Comparison of ENCODE assay signal across 8 cellular contexts in the genomic region with DNA sequence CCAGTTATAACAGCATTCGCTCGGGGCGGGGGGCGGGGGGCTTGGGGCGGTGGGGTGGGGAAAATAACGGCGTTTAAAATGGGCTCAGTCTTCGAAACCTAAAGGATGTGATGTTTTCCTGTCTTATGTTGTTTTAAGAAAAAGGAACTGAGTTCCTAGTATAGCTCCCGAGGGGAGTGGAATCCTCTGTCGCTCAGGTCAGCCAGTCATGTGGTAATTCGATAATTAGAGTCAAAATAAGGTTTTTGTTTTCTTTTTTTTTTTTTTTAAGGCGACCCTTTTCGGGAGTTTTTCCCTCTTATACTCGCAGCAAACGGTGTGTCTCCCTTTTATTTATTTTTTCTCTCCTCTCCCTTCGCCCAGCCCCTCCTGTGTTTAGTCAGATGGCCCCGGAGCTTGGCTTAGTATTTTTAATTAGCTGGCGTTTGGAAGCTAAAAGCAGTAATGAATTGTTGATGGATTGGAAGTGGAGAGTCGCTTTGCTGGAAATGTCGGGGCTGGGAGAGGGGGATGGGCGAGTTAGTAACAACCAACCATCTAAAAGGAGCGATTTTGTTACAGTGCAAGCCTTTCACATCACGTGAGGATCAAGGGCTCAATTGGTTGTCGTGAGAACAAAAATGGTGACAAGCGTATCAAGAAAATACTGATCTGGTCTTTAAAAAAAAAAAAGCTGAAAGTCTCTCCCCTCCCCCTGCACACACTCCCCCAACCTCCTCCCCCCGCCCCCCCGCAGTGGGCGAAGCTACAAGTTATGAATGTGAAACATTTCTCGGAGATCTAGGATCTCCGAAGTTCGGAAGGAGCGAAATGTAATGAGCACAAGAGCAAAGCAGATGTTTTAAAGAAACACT. TPM values are rescaled to one million over a fixed set of nuclear protein-coding genes. Genes with fewer than 3 reads are reported as not detected.
DNase-seq lines count a peak whose midpoint lies in the region; ATAC-seq, FAIRE-seq and TF ChIP-seq lines count a peak whose summit lies in the region.

No MANE protein-coding gene starts in this region.

- peaks cover 31% of the 10 kb centered on the region for H3K79me2 ChIP-seq in astrocyte (ENCODE audit: insufficient read depth, low read length)
- peaks cover 9% of the 10 kb centered on the region for H3K79me2 ChIP-seq in parathyroid adenoma

- H3K27me3 Mint-ChIP-seq in astrocyte (ENCODE audit: low read depth, unreplicated experiment), result no peaks in the 10 kb centered on the region

- TF ChIP-seq CTCF in astrocyte (IDR thresholded peaks at IDR 0.05; ENCODE audit: insufficient read depth, low read depth, low read length) (no peak), parathyroid adenoma (IDR thresholded peaks at IDR 0.05) (no peak)

- peak; percentile 13 for FAIRE-seq in astrocyte (lab: Jason Lieb, UNC)

- no peak overlapping the region for H3K4me3 Mint-ChIP-seq in astrocyte (ENCODE audit: unreplicated experiment)

- H4K20me1 ChIP-seq in astrocyte (ENCODE audit: insufficient read depth, low read length), result no peaks in the 10 kb centered on the region

- H3K4me3 ChIP-seq in astrocyte (ENCODE audit: insufficient read depth, low read depth, low read length) (peak overlapping the region; percentile 76), right cardiac atrium (ENCODE audit: low read length) (peak overlapping the region; percentile 85), parathyroid adenoma (ENCODE audit: low read depth, low read length) (peak overlapping the region; percentile 84)

- peak; percentile 78 for DNase-seq in EL
- peak; percentile 91 to 95 for DNase-seq in NCI-H524 (lab: John Stamatoyannopoulos, UW)
- peak; percentile 91 for DNase-seq in astrocyte (ENCODE audit: low read depth)
- peak; percentile 82 to 90 (median 87) for DNase-seq in right cardiac atrium
- DNase-seq in activated effector memory CD4-positive, alpha-beta T cell treated with Interleukin-2 at 50 U/mL for 16 hours, result no peak

- no peaks in the 10 kb centered on the region for H3K27me3 ChIP-seq in astrocyte (ENCODE audit: insufficient read depth, low read length)
- H3K27me3 ChIP-seq in right cardiac atrium (ENCODE audit: control insufficient read depth, insufficient read depth), result no peaks in the 10 kb centered on the region
- H3K27me3 ChIP-seq in parathyroid adenoma (ENCODE audit: control insufficient read depth, insufficient read depth, low read length), result no peaks in the 10 kb centered on the region

- no peaks in the 10 kb centered on the region for H3K36me3 Mint-ChIP-seq in astrocyte (ENCODE audit: low read depth, unreplicated experiment)

- peaks cover 13% of the 10 kb centered on the region for H3K4me1 Mint-ChIP-seq in astrocyte (ENCODE audit: low read depth, unreplicated experiment)

- H3K9ac ChIP-seq in astrocyte (ENCODE audit: low read length) (peak overlapping the region; percentile 92), parathyroid adenoma (peak overlapping the region; percentile 81)

- H3K27ac Mint-ChIP-seq in astrocyte (ENCODE audit: unreplicated experiment), result peak overlapping the region; percentile 90

- WGBS in right cardiac atrium, result under 1% methylated on average over 32 of the region's 32 CpGs

- peak overlapping the region; percentile 95 for H3K4me2 ChIP-seq in astrocyte (ENCODE audit: low read length)
- peak overlapping the region; percentile 96 for H3K4me2 ChIP-seq in parathyroid adenoma (ENCODE audit: low read length)

- H3K27ac ChIP-seq in astrocyte (ENCODE audit: low read depth, low read length) (peak overlapping the region; percentile 96), right cardiac atrium (ENCODE audit: low read length) (peak overlapping the region; percentile 98), parathyroid adenoma (peak overlapping the region; percentile 98)

- H3K4me1 ChIP-seq in astrocyte (ENCODE audit: insufficient read depth, low read length) (peaks cover 29% of the 10 kb centered on the region), right cardiac atrium (ENCODE audit: control insufficient read depth, insufficient read depth, low read length) (no peaks in the 10 kb centered on the region), parathyroid adenoma (peaks cover 9% of the 10 kb centered on the region)

- ATAC-seq in HG03025 (IDR thresholded peaks at IDR 0.05; ENCODE audit: low FRiP score, unreplicated experiment) (peak; percentile 24), right cardiac atrium (peak; percentile 69 to 72), GM18873 (IDR thresholded peaks at IDR 0.05; ENCODE audit: low FRiP score, unreplicated experiment) (no peak)

- no peaks in the 10 kb centered on the region for H3K36me3 ChIP-seq in astrocyte (ENCODE audit: insufficient read depth, low read length)
- H3K36me3 ChIP-seq in parathyroid adenoma (ENCODE audit: control insufficient read depth, insufficient read depth, low read length), result no peaks in the 10 kb centered on the region

- H3K9me3 ChIP-seq in astrocyte (ENCODE audit: insufficient read depth, low read depth, low read length), result no peaks in the 10 kb centered on the region
- no peaks in the 10 kb centered on the region for H3K9me3 ChIP-seq in right cardiac atrium (ENCODE audit: control insufficient read depth, low read length)
- H3K9me3 ChIP-seq in parathyroid adenoma (ENCODE audit: control insufficient read depth, low read length), result no peaks in the 10 kb centered on the region

- no peaks in the 10 kb centered on the region for H3K9me3 Mint-ChIP-seq in astrocyte (ENCODE audit: unreplicated experiment)

- H2AFZ ChIP-seq in astrocyte (ENCODE audit: low read depth, low read length), result peak overlapping the region; percentile 53
- H2AFZ ChIP-seq in parathyroid adenoma, result peak overlapping the region; percentile 75

- intact Hi-C loops in right cardiac atrium (cut with DNase I), result loop anchor here (5.0 to 10.0 kb wide), 4 partner anchors 92 to 160 kb away; no protein-coding TSS in a partner anchor

RNA-seq across cellular contexts. Expression of gene ZNF608, which starts 0.7 kb away (rescaled TPM):
- total RNA-seq in astrocyte (57.3 and 61.5 TPM in 2 replicates), right cardiac atrium (10 to 100 TPM; 31.1 to 43.7 (median 41.2) TPM)
- 16.4 TPM for polyA plus RNA-seq in right cardiac atrium
